In genomic region chr2:226031078-226031937, GRCh38 we compare ENCODE assay signal across 8 cellular contexts.
DNase-seq lines count a peak whose midpoint lies in the region; ATAC-seq and TF ChIP-seq lines count a peak whose summit lies in the region.

No MANE protein-coding gene starts in this region.

- CTCF ChIA-PET in activated CD4-positive, alpha-beta memory T cell treated with anti-CD3 and anti-CD28 coated beads for 36 hours (lab: Charles Lee), result no interaction called here

- TF ChIP-seq CTCF in BE2C (IDR thresholded peaks at IDR 0.05; ENCODE audit: low read depth, low read length), result no peak

- no peak overlapping the region for H3K27ac Mint-ChIP-seq in activated CD4-positive, alpha-beta memory T cell treated with anti-CD3 and anti-CD28 coated beads for 36 hours

- H3K36me3 Mint-ChIP-seq in activated CD4-positive, alpha-beta memory T cell treated with anti-CD3 and anti-CD28 coated beads for 36 hours, result no peaks in the 10 kb centered on the region

- no peak overlapping the region for H3K27ac ChIP-seq in stomach smooth muscle (ENCODE audit: low read length)

- intact Hi-C loops in activated CD4-positive, alpha-beta memory T cell treated with anti-CD3 and anti-CD28 coated beads for 36 hours (cut with micrococcal nuclease), result no loop called here

- POLR2A ChIA-PET in activated CD4-positive, alpha-beta memory T cell treated with anti-CD3 and anti-CD28 coated beads for 36 hours (lab: Charles Lee), result no interaction called here

- H3K27me3 Mint-ChIP-seq in activated CD4-positive, alpha-beta memory T cell treated with anti-CD3 and anti-CD28 coated beads for 36 hours, result peaks cover 39% of the 10 kb centered on the region

- H3K4me3 ChIP-seq in BE2C (ENCODE audit: low read depth, low read length), result peak overlapping the region; percentile 69
- H3K4me3 ChIP-seq in mucosa of stomach (ENCODE audit: low read length), result peak overlapping the region; percentile 15
- H3K4me3 ChIP-seq in stomach smooth muscle (ENCODE audit: low read length in 2 of 2), result peak overlapping the region; percentile 68 to 82

- DNase-seq in BE2C, result peak; percentile 52
- DNase-seq in NCI-H146 treated with DMSO at 0.1 percent for 48 hours (lab: John Stamatoyannopoulos, UW; ENCODE audit: unreplicated experiment), result peak; percentile 1
- peak; percentile 64 for DNase-seq in activated CD4-positive, alpha-beta memory T cell treated with anti-CD3 and anti-CD28 coated beads for 36 hours
- DNase-seq in fibroblast of gingiva (ENCODE audit: low read depth), result peak; percentile 60
- DNase-seq in effector CD8-positive, alpha-beta T cell (lab: John Stamatoyannopoulos, UW), result no peak

- peaks cover 13% of the 10 kb centered on the region for H3K4me1 Mint-ChIP-seq in activated CD4-positive, alpha-beta memory T cell treated with anti-CD3 and anti-CD28 coated beads for 36 hours (ENCODE audit: low read depth)

- peak; percentile 58 for ATAC-seq in GM21723 (IDR thresholded peaks at IDR 0.05; ENCODE audit: unreplicated experiment)

- H3K9ac ChIP-seq in mucosa of stomach (ENCODE audit: low read length) (peak overlapping the region; percentile 49), stomach smooth muscle (ENCODE audit: low read length in 2 of 2) (peak overlapping the region; percentile 55 to 59)

- H3K9me3 ChIP-seq in BE2C (no peaks in the 10 kb centered on the region), mucosa of stomach (ENCODE audit: control insufficient read depth, low read length) (no peaks in the 10 kb centered on the region), stomach smooth muscle (ENCODE audit: control insufficient read depth in 2 of 2, low read length in 2 of 2) (no peaks in the 10 kb centered on the region)

- H3K4me1 ChIP-seq in BE2C (no peaks in the 10 kb centered on the region), mucosa of stomach (ENCODE audit: control insufficient read depth, insufficient read depth, low read length) (peaks cover 7% of the 10 kb centered on the region), stomach smooth muscle (ENCODE audit: control insufficient read depth, insufficient read depth, low read length) (no peaks in the 10 kb centered on the region)

- H3K36me3 ChIP-seq in BE2C (no peaks in the 10 kb centered on the region), mucosa of stomach (ENCODE audit: control insufficient read depth, insufficient read depth, low read length) (no peaks in the 10 kb centered on the region), stomach smooth muscle (ENCODE audit: control insufficient read depth in 2 of 2, insufficient read depth in 2 of 2, low read length in 2 of 2) (no peaks in the 10 kb centered on the region)

- peak overlapping the region; percentile 60 for H3K4me3 Mint-ChIP-seq in activated CD4-positive, alpha-beta memory T cell treated with anti-CD3 and anti-CD28 coated beads for 36 hours

- H3K9me3 Mint-ChIP-seq in activated CD4-positive, alpha-beta memory T cell treated with anti-CD3 and anti-CD28 coated beads for 36 hours, result no peaks in the 10 kb centered on the region

- no peaks in the 10 kb centered on the region for H3K27me3 ChIP-seq in BE2C
- peaks cover 5% of the 10 kb centered on the region for H3K27me3 ChIP-seq in mucosa of stomach (ENCODE audit: control insufficient read depth, insufficient read depth, low read length)
- H3K27me3 ChIP-seq in stomach smooth muscle (ENCODE audit: control insufficient read depth in 1 of 2, insufficient read depth in 2 of 2, low read length in 2 of 2), result no peaks in the 10 kb centered on the region

Comparison
In these comparisons a context has a peak if more than half of its experiments do, and no peak if none do; other contexts are left out.
1. H3K4me3 ChIP-seq: peak in every context shown above with its lines; median percentile 75 in stomach smooth muscle; 69 in BE2C; 15 in mucosa of stomach.